16 cellular contexts compared by ENCODE assay signal in the genomic region with DNA sequence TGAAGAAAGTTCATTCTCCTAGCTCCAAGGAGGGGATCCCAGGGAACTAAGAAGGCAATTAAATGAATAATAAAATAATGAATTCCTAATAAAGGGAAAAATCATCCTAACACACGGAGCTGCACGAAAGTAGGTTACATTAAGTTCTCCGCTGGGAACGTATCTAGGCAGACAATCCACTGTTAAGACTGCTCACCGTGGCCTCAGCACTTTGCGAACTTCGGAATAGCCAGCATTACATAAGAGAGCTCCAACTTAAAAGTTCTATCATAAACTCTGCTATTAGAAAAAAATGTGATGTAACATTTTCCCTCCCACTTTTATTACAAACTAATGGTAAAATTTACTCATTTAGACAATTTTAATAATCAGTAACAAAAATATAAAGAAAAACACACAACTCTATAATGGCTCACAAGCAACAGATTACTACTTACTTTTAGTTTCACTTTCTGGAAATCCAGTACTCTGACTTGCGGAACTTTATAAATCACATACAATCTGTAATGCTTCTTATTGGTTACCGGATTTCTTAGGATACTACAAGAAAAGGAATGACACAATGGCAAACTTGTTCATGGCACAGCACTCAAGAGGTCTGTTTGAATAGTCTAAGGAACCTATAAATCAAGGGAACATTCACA.
"Had no signal": no experiment of that assay in that cellular context is flagged by ENCODE, and none has a peak within 500 bp of the region (broad histone marks: within the 10 kb centered on the region; RNA-seq: fewer than 3 reads in every experiment).

No MANE protein-coding gene starts in this region.

- H3K4me3 ChIP-seq: body of pancreas, colonic mucosa, right atrium auricular region, skin epidermis had no signal

- H3K4me3 Mint-ChIP-seq: nephron, type B pancreatic cell had no signal

- H3K27ac ChIP-seq: body of pancreas, colonic mucosa, right atrium auricular region, skin epidermis had no signal

- DNase-seq: activated CD4-positive, alpha-beta T cell treated with anti-CD3 and anti-CD28 coated beads, Interleukin-2, amount 50 U/mL, for 1 hour; activated gamma-delta T cell treated with Interleukin-2 at 50 U/mL for 16 hours; amygdala; body of pancreas; caudate nucleus; colonic mucosa; islet precursor cell; occipital lobe; stimulated activated CD4-positive, alpha-beta T cell treated with anti-CD3 and anti-CD28 coated beads, Interleukin-4, amount 100 ng/mL, for 4 hours; stimulated activated naive CD8-positive, alpha-beta T cell treated with anti-CD3 and anti-CD28 coated beads, Interleukin-15, Interleukin-2, amounts not matched to agents 100 U/mL and 50 U/mL, for 24 hours had no signal

- H3K27ac Mint-ChIP-seq: nephron, progenitor cell of endocrine pancreas, type B pancreatic cell had no signal

- ATAC-seq: body of pancreas; esophagus mucosa; stimulated activated naive CD8-positive, alpha-beta T cell treated with anti-CD3 and anti-CD28 coated beads, Interleukin-15, Interleukin-2, amounts not matched to agents 100 U/mL and 50 U/mL, for 24 hours had no signal

- H3K27me3 Mint-ChIP-seq: progenitor cell of endocrine pancreas, type B pancreatic cell had no signal

- H3K9me3 Mint-ChIP-seq: nephron, type B pancreatic cell had no signal

- H3K4me1 ChIP-seq: colonic mucosa had no signal

- H3K9me3 ChIP-seq: body of pancreas, colonic mucosa, right atrium auricular region had no signal

- H3K27me3 ChIP-seq: body of pancreas, colonic mucosa, right atrium auricular region had no signal
